In the genomic region with DNA sequence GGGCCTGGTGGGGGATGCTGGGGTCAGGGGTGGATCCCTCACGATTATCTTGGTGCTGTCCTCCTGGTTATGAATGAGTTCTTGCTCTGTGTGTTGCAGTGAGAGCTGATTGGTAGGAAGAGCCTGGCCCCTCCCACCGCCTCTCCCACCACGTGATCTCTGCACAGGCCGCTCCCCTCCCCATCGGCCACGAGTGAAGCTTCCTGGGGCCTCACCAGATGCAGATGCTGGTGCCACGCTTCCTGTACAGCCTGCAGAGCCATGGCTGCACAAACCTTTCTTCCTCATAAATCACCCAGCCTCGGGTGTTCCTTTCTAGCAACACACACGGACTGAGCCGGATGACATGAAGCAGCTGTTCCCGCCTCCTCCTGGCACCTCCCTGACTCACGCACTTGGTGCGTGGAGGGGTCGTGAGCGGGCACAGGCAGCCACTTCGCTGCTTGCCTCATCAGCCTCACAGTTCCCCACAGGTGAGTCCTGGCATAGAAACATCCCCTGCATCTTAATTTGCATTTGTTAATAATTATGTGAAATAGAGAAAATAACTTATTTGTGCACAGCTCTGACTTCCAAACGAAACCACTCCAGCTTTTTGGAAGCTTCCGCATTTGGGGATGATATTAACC, we compare ENCODE assay signal across 18 cellular contexts.
DNase-seq lines count a peak whose midpoint lies in the region; ATAC-seq and TF ChIP-seq lines count a peak whose summit lies in the region.
"Had no signal": no experiment of that assay in that cellular context is flagged by ENCODE, and none has a peak within 500 bp of the region (broad histone marks: within the 10 kb centered on the region; RNA-seq: fewer than 3 reads in every experiment).

No MANE protein-coding gene starts in this region.

- H3F3A ChIP-seq in OCI-LY1 (ENCODE audit: insufficient read depth, low read length) (no peaks in the 10 kb centered on the region), neural progenitor cell (ENCODE audit: low read depth) (no peaks in the 10 kb centered on the region)

- H3K79me2 ChIP-seq in OCI-LY1 (ENCODE audit: insufficient read depth, low read length), result no peaks in the 10 kb centered on the region
- H3K79me2 ChIP-seq in neural progenitor cell (ENCODE audit: low read depth), result no peaks in the 10 kb centered on the region
- H3K79me2 ChIP-seq: hepatocyte had no signal

- no peak overlapping the region for H3K4me3 Mint-ChIP-seq in activated T-helper 17 cell treated with anti-CD3 and anti-CD28 coated beads, Interleukin-2, amount 50 U/mL, for 72 hours
- no peak overlapping the region for H3K4me3 Mint-ChIP-seq in neural progenitor cell
- H3K4me3 Mint-ChIP-seq: nephron had no signal

- ATAC-seq in HG02870 (IDR thresholded peaks at IDR 0.05; ENCODE audit: unreplicated experiment), result peak; percentile 71
- ATAC-seq in activated T-helper 17 cell treated with anti-CD3 and anti-CD28 coated beads, Interleukin-2, amount 50 U/mL, for 72 hours (replicated peaks), result no peak
- ATAC-seq in GM21423 (IDR thresholded peaks at IDR 0.05; ENCODE audit: unreplicated experiment), result no peak
- ATAC-seq: right cardiac atrium had no signal

- H3K9ac ChIP-seq in OCI-LY1 (ENCODE audit: low read length), result peak overlapping the region; percentile 12; the same call in 1 of the 2 replicates
- no peak overlapping the region for H3K9ac ChIP-seq in neural progenitor cell
- H3K9ac ChIP-seq: BLaER1 treated with 17β-estradiol and CSF1 and Interleukin-3, amounts not matched to agents 10 nM and 100 nM had no signal

- peak overlapping the region; percentile 10 for H3K27ac ChIP-seq in OCI-LY1 (ENCODE audit: low read depth, low read length, poor library complexity, severe bottlenecking)
- H3K27ac ChIP-seq in neural progenitor cell, result no peak overlapping the region
- H3K27ac ChIP-seq: BLaER1 treated with 17β-estradiol and CSF1 and Interleukin-3, amounts not matched to agents 10 nM and 100 nM; hepatocyte had no signal

- H3K27me3 ChIP-seq in OCI-LY1 (ENCODE audit: insufficient read depth, low read length) (no peaks in the 10 kb centered on the region), neural progenitor cell (no peaks in the 10 kb centered on the region)
- H3K27me3 ChIP-seq: hepatocyte had no signal

- H3K27me3 Mint-ChIP-seq in activated T-helper 17 cell treated with anti-CD3 and anti-CD28 coated beads, Interleukin-2, amount 50 U/mL, for 72 hours, result peaks cover 23% of the 10 kb centered on the region
- H3K27me3 Mint-ChIP-seq in neural progenitor cell (ENCODE audit: insufficient read depth, low read depth), result peaks cover 14% of the 10 kb centered on the region

- H3K36me3 ChIP-seq in OCI-LY1 (ENCODE audit: insufficient read depth, low read length) (no peaks in the 10 kb centered on the region), neural progenitor cell (no peaks in the 10 kb centered on the region)
- H3K36me3 ChIP-seq: BLaER1 treated with 17β-estradiol and CSF1 and Interleukin-3, amounts not matched to agents 10 nM and 100 nM had no signal

- no peak for TF ChIP-seq CTCF in OCI-LY1 (IDR thresholded peaks at IDR 0.05; ENCODE audit: low read length)
- no peak for TF ChIP-seq CTCF in neural progenitor cell (IDR thresholded peaks at IDR 0.05)

- H3K4me1 ChIP-seq in OCI-LY1 (ENCODE audit: insufficient read depth, low read length, severe bottlenecking) (peaks cover 61% of the 10 kb centered on the region), neural progenitor cell (peaks cover 19% of the 10 kb centered on the region)

- H3K27ac Mint-ChIP-seq in activated T-helper 17 cell treated with anti-CD3 and anti-CD28 coated beads, Interleukin-2, amount 50 U/mL, for 72 hours, result no peak overlapping the region
- no peak overlapping the region for H3K27ac Mint-ChIP-seq in neural progenitor cell
- H3K27ac Mint-ChIP-seq: nephron had no signal

- H3K4me1 Mint-ChIP-seq in activated T-helper 17 cell treated with anti-CD3 and anti-CD28 coated beads, Interleukin-2, amount 50 U/mL, for 72 hours, result peaks cover 3% of the 10 kb centered on the region
- H3K4me1 Mint-ChIP-seq in neural progenitor cell, result peaks cover 36% of the 10 kb centered on the region
- H3K4me1 Mint-ChIP-seq: nephron had no signal

- H3K36me3 Mint-ChIP-seq in activated T-helper 17 cell treated with anti-CD3 and anti-CD28 coated beads, Interleukin-2, amount 50 U/mL, for 72 hours (ENCODE audit: low read depth), result no peaks in the 10 kb centered on the region
- H3K36me3 Mint-ChIP-seq in neural progenitor cell, result no peaks in the 10 kb centered on the region

- DNase-seq in ELF-1 (ENCODE audit: low read depth, low spot score), result peak; percentile 24
- peak; percentile 59 for DNase-seq in mesenteric fat pad (ENCODE audit: low spot score)
- DNase-seq in SW480 (ENCODE audit: low spot score), result no peak
- no peak for DNase-seq in neural progenitor cell (ENCODE audit: low spot score)
- DNase-seq: activated gamma-delta T cell; aorta; cortex of kidney; GDM1; NCI-H1930; right cardiac atrium; stimulated activated CD4-positive, alpha-beta T cell treated with anti-CD3 and anti-CD28 coated beads, Interleukin-2, amount 100 ng/mL, for 48 hours had no signal

- peak overlapping the region; percentile 40 for H3K4me2 ChIP-seq in OCI-LY1 (ENCODE audit: low read length)
- no peak overlapping the region for H3K4me2 ChIP-seq in neural progenitor cell
- H3K4me2 ChIP-seq: hepatocyte had no signal

- H2AFZ ChIP-seq in OCI-LY1 (ENCODE audit: low read length) (no peak overlapping the region), neural progenitor cell (replicated peaks) (no peak overlapping the region)
- H2AFZ ChIP-seq: hepatocyte had no signal

- no peaks in the 10 kb centered on the region for H4K20me1 ChIP-seq in OCI-LY1 (ENCODE audit: insufficient read depth, low read length)
- H4K20me1 ChIP-seq in neural progenitor cell (ENCODE audit: low read depth), result no peaks in the 10 kb centered on the region
- H4K20me1 ChIP-seq: BLaER1 treated with 17β-estradiol and CSF1 and Interleukin-3, amounts not matched to agents 10 nM and 100 nM had no signal

- no peaks in the 10 kb centered on the region for H3K9me3 Mint-ChIP-seq in activated T-helper 17 cell treated with anti-CD3 and anti-CD28 coated beads, Interleukin-2, amount 50 U/mL, for 72 hours
- no peaks in the 10 kb centered on the region for H3K9me3 Mint-ChIP-seq in neural progenitor cell
- H3K9me3 Mint-ChIP-seq: nephron had no signal

- H3K9me2 ChIP-seq in OCI-LY1 (ENCODE audit: low read depth, low read length), result no peaks in the 10 kb centered on the region

- peak overlapping the region; percentile 46 for H3K4me3 ChIP-seq in OCI-LY1 (ENCODE audit: low read depth, low read length, poor library complexity, severe bottlenecking)
- H3K4me3 ChIP-seq in neural progenitor cell, result no peak overlapping the region
- H3K4me3 ChIP-seq: BLaER1 treated with 17β-estradiol and CSF1 and Interleukin-3, amounts not matched to agents 10 nM and 100 nM; hepatocyte had no signal

- H3K9me3 ChIP-seq in OCI-LY1 (ENCODE audit: low read length), result no peaks in the 10 kb centered on the region
- H3K9me3 ChIP-seq in neural progenitor cell (ENCODE audit: low read depth), result no peaks in the 10 kb centered on the region

Comparison
In these comparisons a context has a peak if more than half of its experiments do, and no peak if none do; other contexts are left out.
1. DNase-seq: peak in ELF-1 (single experiment) and mesenteric fat pad (single experiment); none in SW480 (single experiment) and neural progenitor cell (single experiment).